In genomic region chr4:88093874-88094273, GRCh38 we compare ENCODE assay signal across 28 cellular contexts.
"Had no signal": no experiment of that assay in that cellular context is flagged by ENCODE, and none has a peak within 500 bp of the region (broad histone marks: within the 10 kb centered on the region; RNA-seq: fewer than 3 reads in every experiment).

No MANE protein-coding gene starts in this region.

- FAIRE-seq: urothelium cell line had no signal

- DNase-seq: stimulated activated CD4-positive, alpha-beta T cell treated with anti-CD3 and anti-CD28 coated beads, Interleukin-2, amount 100 ng/mL, for 48 hours; stimulated activated CD4-positive, alpha-beta T cell treated with anti-CD3 and anti-CD28 coated beads, Interleukin-4, amount 100 ng/mL, for 1 hour; stimulated activated CD4-positive, alpha-beta T cell treated with anti-CD3 and anti-CD28 coated beads, Interleukin-4, amount 100 ng/mL, for 24 hours; stimulated activated CD4-positive, alpha-beta T cell treated with anti-CD3 and anti-CD28 coated beads, Interleukin-4, amount 100 ng/mL, for 4 hours; stimulated activated CD8-positive, alpha-beta memory T cell treated with anti-CD3 and anti-CD28 coated beads, Interleukin-4, amount 100 ng/mL, for 48 hours; stimulated activated naive B cell treated with anti-CD40 and anti-IgM and Interleukin-4, amounts not matched to agents 10 μg/mL and 1 μg/mL and 100 μg/mL, for 72 hours; stimulated activated naive CD4-positive, alpha-beta T cell; stimulated activated naive CD4-positive, alpha-beta T cell treated with Interleukin-2 at 50 U/mL for 16 hours; stimulated activated naive CD8-positive, alpha-beta T cell treated with anti-CD3 and anti-CD28 coated beads, Interleukin-15, amount 100 ng/mL, for 72 hours; stimulated activated naive CD8-positive, alpha-beta T cell treated with anti-CD3 and anti-CD28 coated beads, Interleukin-15, Interleukin-2, amounts not matched to agents 100 U/mL and 50 U/mL, for 24 hours; stomach; substantia nigra; testis; thyroid gland; tibial artery; transverse colon; trophoblast cell; upper lobe of left lung; upper lobe of right lung; uterus had no signal

- H3K27ac Mint-ChIP-seq: stimulated activated effector memory CD8-positive, alpha-beta T cell treated with anti-CD3 and anti-CD28 coated beads, Interleukin-12 subunit alpha, Interleukin-12 subunit beta, amount 100 ng/mL, for 72 hours; stimulated activated memory B cell treated with anti-CD40 and anti-IgM and Interleukin-4, amounts not matched to agents 10 μg/mL and 1 μg/mL and 100 μg/mL, for 72 hours; stimulated activated naive B cell treated with anti-CD40 and anti-IgM and Interleukin-4, amounts not matched to agents 10 μg/mL and 1 μg/mL and 100 μg/mL, for 72 hours; stimulated activated naive CD8-positive, alpha-beta T cell treated with anti-CD3 and anti-CD28 coated beads, Interleukin-15, amount 100 ng/mL, for 72 hours; stimulated activated naive CD8-positive, alpha-beta T cell treated with anti-CD3 and anti-CD28 coated beads, Interleukin-15, Interleukin-2, amounts not matched to agents 100 ng/mL and 50 ng/mL, for 24 hours; type B pancreatic cell had no signal

- H3K36me3 Mint-ChIP-seq: stimulated activated effector memory CD8-positive, alpha-beta T cell treated with anti-CD3 and anti-CD28 coated beads, Interleukin-12 subunit alpha, Interleukin-12 subunit beta, amount 100 ng/mL, for 72 hours; stimulated activated memory B cell treated with anti-CD40 and anti-IgM and Interleukin-4, amounts not matched to agents 10 μg/mL and 1 μg/mL and 100 μg/mL, for 72 hours; stimulated activated naive B cell treated with anti-CD40 and anti-IgM and Interleukin-4, amounts not matched to agents 10 μg/mL and 1 μg/mL and 100 μg/mL, for 72 hours; type B pancreatic cell had no signal

- H3K9me3 ChIP-seq: stomach, suprapubic skin, testis, thyroid gland, tibial artery, tibial nerve, transverse colon, upper lobe of left lung, upper lobe of right lung, uterus, vagina had no signal

- H3K4me3 ChIP-seq: stomach, suprapubic skin, testis, thyroid gland, tibial artery, tibial nerve, transverse colon, upper lobe of left lung, upper lobe of right lung, uterus, vagina had no signal

- H3K36me3 ChIP-seq: stomach, suprapubic skin, thyroid gland, tibial artery, tibial nerve, transverse colon, upper lobe of left lung, upper lobe of right lung, uterus, vagina had no signal

- H3K27me3 ChIP-seq: stomach, suprapubic skin, testis, thyroid gland, tibial artery, tibial nerve, transverse colon, upper lobe of left lung, upper lobe of right lung, uterus, vagina had no signal

- H3K9me3 Mint-ChIP-seq: stimulated activated effector memory CD8-positive, alpha-beta T cell treated with anti-CD3 and anti-CD28 coated beads, Interleukin-12 subunit alpha, Interleukin-12 subunit beta, amount 100 ng/mL, for 72 hours; stimulated activated memory B cell treated with anti-CD40 and anti-IgM and Interleukin-4, amounts not matched to agents 10 μg/mL and 1 μg/mL and 100 μg/mL, for 72 hours; stimulated activated naive B cell treated with anti-CD40 and anti-IgM and Interleukin-4, amounts not matched to agents 10 μg/mL and 1 μg/mL and 100 μg/mL, for 72 hours; stimulated activated naive CD8-positive, alpha-beta T cell treated with anti-CD3 and anti-CD28 coated beads, Interleukin-15, amount 100 ng/mL, for 72 hours; stimulated activated naive CD8-positive, alpha-beta T cell treated with anti-CD3 and anti-CD28 coated beads, Interleukin-15, Interleukin-2, amounts not matched to agents 100 ng/mL and 50 ng/mL, for 24 hours had no signal

- ATAC-seq: stimulated activated effector memory CD8-positive, alpha-beta T cell treated with anti-CD3 and anti-CD28 coated beads, Interleukin-12 subunit alpha, Interleukin-12 subunit beta, amount 100 ng/mL, for 72 hours; stimulated activated memory B cell treated with anti-CD40 and anti-IgM and Interleukin-4, amounts not matched to agents 10 μg/mL and 1 μg/mL and 100 μg/mL, for 72 hours; stimulated activated naive B cell treated with anti-CD40 and anti-IgM and Interleukin-4, amounts not matched to agents 10 μg/mL and 1 μg/mL and 100 μg/mL, for 72 hours; stimulated activated naive CD8-positive, alpha-beta T cell treated with anti-CD3 and anti-CD28 coated beads, Interleukin-15, amount 100 ng/mL, for 72 hours; stimulated activated naive CD8-positive, alpha-beta T cell treated with anti-CD3 and anti-CD28 coated beads, Interleukin-15, Interleukin-2, amounts not matched to agents 100 U/mL and 50 U/mL, for 24 hours; upper lobe of right lung had no signal

- H3K4me3 Mint-ChIP-seq: stimulated activated effector memory CD8-positive, alpha-beta T cell treated with anti-CD3 and anti-CD28 coated beads, Interleukin-12 subunit alpha, Interleukin-12 subunit beta, amount 100 ng/mL, for 72 hours; stimulated activated memory B cell treated with anti-CD40 and anti-IgM and Interleukin-4, amounts not matched to agents 10 μg/mL and 1 μg/mL and 100 μg/mL, for 72 hours; stimulated activated naive B cell treated with anti-CD40 and anti-IgM and Interleukin-4, amounts not matched to agents 10 μg/mL and 1 μg/mL and 100 μg/mL, for 72 hours; stimulated activated naive CD8-positive, alpha-beta T cell treated with anti-CD3 and anti-CD28 coated beads, Interleukin-15, amount 100 ng/mL, for 72 hours; stimulated activated naive CD8-positive, alpha-beta T cell treated with anti-CD3 and anti-CD28 coated beads, Interleukin-15, Interleukin-2, amounts not matched to agents 100 ng/mL and 50 ng/mL, for 24 hours; type B pancreatic cell had no signal

- H3K4me1 ChIP-seq: stomach, suprapubic skin, testis, thyroid gland, transverse colon, upper lobe of left lung, upper lobe of right lung, uterus, vagina had no signal

- H3K27ac ChIP-seq: stomach, suprapubic skin, testis, thyroid gland, tibial artery, tibial nerve, transverse colon, upper lobe of left lung, upper lobe of right lung, uterus, vagina had no signal

- H3K27me3 Mint-ChIP-seq: stimulated activated memory B cell treated with anti-CD40 and anti-IgM and Interleukin-4, amounts not matched to agents 10 μg/mL and 1 μg/mL and 100 μg/mL, for 72 hours; stimulated activated naive B cell treated with anti-CD40 and anti-IgM and Interleukin-4, amounts not matched to agents 10 μg/mL and 1 μg/mL and 100 μg/mL, for 72 hours; stimulated activated naive CD8-positive, alpha-beta T cell treated with anti-CD3 and anti-CD28 coated beads, Interleukin-15, amount 100 ng/mL, for 72 hours; stimulated activated naive CD8-positive, alpha-beta T cell treated with anti-CD3 and anti-CD28 coated beads, Interleukin-15, Interleukin-2, amounts not matched to agents 100 ng/mL and 50 ng/mL, for 24 hours; type B pancreatic cell had no signal

- H3K4me1 Mint-ChIP-seq: stimulated activated effector memory CD8-positive, alpha-beta T cell treated with anti-CD3 and anti-CD28 coated beads, Interleukin-12 subunit alpha, Interleukin-12 subunit beta, amount 100 ng/mL, for 72 hours; stimulated activated memory B cell treated with anti-CD40 and anti-IgM and Interleukin-4, amounts not matched to agents 10 μg/mL and 1 μg/mL and 100 μg/mL, for 72 hours; stimulated activated naive B cell treated with anti-CD40 and anti-IgM and Interleukin-4, amounts not matched to agents 10 μg/mL and 1 μg/mL and 100 μg/mL, for 72 hours; stimulated activated naive CD8-positive, alpha-beta T cell treated with anti-CD3 and anti-CD28 coated beads, Interleukin-15, amount 100 ng/mL, for 72 hours had no signal
